1 cellular context compared by ENCODE assay signal in genomic region chr11:2916114-2916891, GRCh38.
TF ChIP-seq lines count a peak whose summit lies in the region.

No MANE protein-coding gene starts in this region.

TF ChIP-seq in SK-N-SH, 30 proteins besides CTCF, POLR2A, EP300 and RAD21 (continued from another document):
- TF ChIP-seq, protein P1, sequence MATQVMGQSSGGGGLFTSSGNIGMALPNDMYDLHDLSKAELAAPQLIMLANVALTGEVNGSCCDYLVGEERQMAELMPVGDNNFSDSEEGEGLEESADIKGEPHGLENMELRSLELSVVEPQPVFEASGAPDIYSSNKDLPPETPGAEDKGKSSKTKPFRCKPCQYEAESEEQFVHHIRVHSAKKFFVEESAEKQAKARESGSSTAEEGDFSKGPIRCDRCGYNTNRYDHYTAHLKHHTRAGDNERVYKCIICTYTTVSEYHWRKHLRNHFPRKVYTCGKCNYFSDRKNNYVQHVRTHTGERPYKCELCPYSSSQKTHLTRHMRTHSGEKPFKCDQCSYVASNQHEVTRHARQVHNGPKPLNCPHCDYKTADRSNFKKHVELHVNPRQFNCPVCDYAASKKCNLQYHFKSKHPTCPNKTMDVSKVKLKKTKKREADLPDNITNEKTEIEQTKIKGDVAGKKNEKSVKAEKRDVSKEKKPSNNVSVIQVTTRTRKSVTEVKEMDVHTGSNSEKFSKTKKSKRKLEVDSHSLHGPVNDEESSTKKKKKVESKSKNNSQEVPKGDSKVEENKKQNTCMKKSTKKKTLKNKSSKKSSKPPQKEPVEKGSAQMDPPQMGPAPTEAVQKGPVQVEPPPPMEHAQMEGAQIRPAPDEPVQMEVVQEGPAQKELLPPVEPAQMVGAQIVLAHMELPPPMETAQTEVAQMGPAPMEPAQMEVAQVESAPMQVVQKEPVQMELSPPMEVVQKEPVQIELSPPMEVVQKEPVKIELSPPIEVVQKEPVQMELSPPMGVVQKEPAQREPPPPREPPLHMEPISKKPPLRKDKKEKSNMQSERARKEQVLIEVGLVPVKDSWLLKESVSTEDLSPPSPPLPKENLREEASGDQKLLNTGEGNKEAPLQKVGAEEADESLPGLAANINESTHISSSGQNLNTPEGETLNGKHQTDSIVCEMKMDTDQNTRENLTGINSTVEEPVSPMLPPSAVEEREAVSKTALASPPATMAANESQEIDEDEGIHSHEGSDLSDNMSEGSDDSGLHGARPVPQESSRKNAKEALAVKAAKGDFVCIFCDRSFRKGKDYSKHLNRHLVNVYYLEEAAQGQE (IDR thresholded peaks at IDR 0.05; ENCODE audit: low read depth, low read length): no peak
- TF ChIP-seq RCOR1 (IDR thresholded peaks at IDR 0.05; ENCODE audit: low read length): no peak
